ENCODE assay signal across 9 cellular contexts in genomic region chr1:182301467-182302198, GRCh38.
DNase-seq lines count a peak whose midpoint lies in the region; ATAC-seq and TF ChIP-seq lines count a peak whose summit lies in the region.
"Had no signal": no experiment of that assay in that cellular context is flagged by ENCODE, and none has a peak within 500 bp of the region (broad histone marks: within the 10 kb centered on the region; RNA-seq: fewer than 3 reads in every experiment).

No MANE protein-coding gene starts in this region.

- H3K4me1 ChIP-seq in CD8-positive, alpha-beta memory T cell (ENCODE audit: insufficient read depth, low read length): peaks cover 13% of the 10 kb centered on the region
- peaks cover 53% of the 10 kb centered on the region for H3K4me1 ChIP-seq in testis

- peaks cover 0 to 3% (median 0%) of the 10 kb centered on the region in 5 donors for H3K9me3 Mint-ChIP-seq in CD8-positive, alpha-beta memory T cell
- H3K9me3 Mint-ChIP-seq in activated T-helper 1 cell treated with anti-CD3 and anti-CD28 coated beads, Interleukin-12 subunit alpha, Interleukin-12 subunit beta, Interleukin-2, Interleukin-4 antibody, amounts not matched to agents 30 ng/mL and 10 ng/mL and 1 ng/mL, durations not matched to agents 14 hours and 24 hours and 36 hours: no peaks in the 10 kb centered on the region
- H3K9me3 Mint-ChIP-seq: activated naive CD8-positive, alpha-beta T cell treated with anti-CD3 and anti-CD28 coated beads, Interleukin-2, amount 10 ng/mL, durations not matched to agents 7 days and 5 days had no signal

- no peaks in the 10 kb centered on the region for H3K27me3 ChIP-seq in CD8-positive, alpha-beta memory T cell (ENCODE audit: insufficient read depth, low read length, poor library complexity, severe bottlenecking)
- H3K27me3 ChIP-seq in HL-60 (ENCODE audit: insufficient read depth, poor library complexity, severe bottlenecking): no peaks in the 10 kb centered on the region
- H3K27me3 ChIP-seq in testis: no peaks in the 10 kb centered on the region

- TF ChIP-seq CTCF in HL-60 (IDR thresholded peaks at IDR 0.05; ENCODE audit: insufficient read depth, low read length): no peak
- TF ChIP-seq CTCF in testis (IDR thresholded peaks at IDR 0.05): no peak

- POLR2A ChIA-PET in CD8-positive, alpha-beta memory T cell (lab: Charles Lee): no interaction called here

- CTCF ChIA-PET in CD8-positive, alpha-beta memory T cell (lab: Charles Lee): no interaction called here

- H3K27me3 Mint-ChIP-seq in CD8-positive, alpha-beta memory T cell: no peaks in the 10 kb centered on the region
- H3K27me3 Mint-ChIP-seq in activated T-helper 1 cell treated with anti-CD3 and anti-CD28 coated beads, Interleukin-12 subunit alpha, Interleukin-12 subunit beta, Interleukin-2, Interleukin-4 antibody, amounts not matched to agents 30 ng/mL and 10 ng/mL and 1 ng/mL, durations not matched to agents 14 hours and 24 hours and 36 hours (ENCODE audit: insufficient read depth): no peaks in the 10 kb centered on the region
- H3K27me3 Mint-ChIP-seq: activated naive CD8-positive, alpha-beta T cell treated with anti-CD3 and anti-CD28 coated beads, Interleukin-2, amount 10 ng/mL, durations not matched to agents 7 days and 5 days had no signal

- no peaks in the 10 kb centered on the region for H3K36me3 ChIP-seq in CD8-positive, alpha-beta memory T cell (ENCODE audit: insufficient read depth, low read length)
- no peaks in the 10 kb centered on the region for H3K36me3 ChIP-seq in testis (ENCODE audit: low read depth, missing control alignments)

- intact Hi-C loops in activated T-helper 1 cell treated with anti-CD3 and anti-CD28 coated beads, Interleukin-12 subunit alpha, Interleukin-12 subunit beta, Interleukin-2, Interleukin-4 antibody, amounts not matched to agents 30 ng/mL and 10 ng/mL and 1 ng/mL, durations not matched to agents 14 hours and 24 hours and 36 hours (cut with micrococcal nuclease): loop anchor here (1.0 to 5.0 kb wide), 6 partner anchors 42 to 1861 kb away; no protein-coding TSS in a partner anchor
- intact Hi-C loops in left ventricle myocardium superior (cut with micrococcal nuclease): loop anchor here (10.0 kb wide), 1 partner anchor 157 kb away; no protein-coding TSS in a partner anchor
- intact Hi-C loops in testis (cut with DNase I; ENCODE audit: low total_unique reads): no loop called here

- no peak for DNase-seq in CD8-positive, alpha-beta memory T cell
- DNase-seq in HL-60 (ENCODE audit: low read depth in 1 of 2, low spot score in 1 of 2) (peak; percentile 31 to 62), left ventricle myocardium superior (peak; percentile 68), testis (peak; percentile 82)
- DNase-seq in activated T-helper 1 cell treated with anti-CD3 and anti-CD28 coated beads, Interleukin-12 subunit alpha, Interleukin-12 subunit beta, Interleukin-2, Interleukin-4 antibody, amounts not matched to agents 30 ng/mL and 10 ng/mL and 1 ng/mL, durations not matched to agents 14 hours and 24 hours and 36 hours (ENCODE audit: low spot score): peak; percentile 9
- no peak for DNase-seq in activated CD4-positive, CD25-positive, alpha-beta regulatory T cell treated with anti-CD3 and anti-CD28 coated beads, Interleukin-2, amount 50 U/mL, for 72 hours
- DNase-seq: activated naive CD8-positive, alpha-beta T cell treated with anti-CD3 and anti-CD28 coated beads, Interleukin-2, amount 10 ng/mL, durations not matched to agents 7 days and 5 days had no signal

- H3K9me3 ChIP-seq in CD8-positive, alpha-beta memory T cell (ENCODE audit: low read length): no peaks in the 10 kb centered on the region
- H3K9me3 ChIP-seq in testis: no peaks in the 10 kb centered on the region

- ATAC-seq in left ventricle myocardium superior (peak; percentile 82), GM18517 (IDR thresholded peaks at IDR 0.05; ENCODE audit: unreplicated experiment) (no peak), GM18519 (IDR thresholded peaks at IDR 0.05; ENCODE audit: low FRiP score, unreplicated experiment) (no peak)

- no peak overlapping the region for H3K4me3 ChIP-seq in CD8-positive, alpha-beta memory T cell (ENCODE audit: low read length)
- H3K4me3 ChIP-seq in HL-60 (replicated peaks; ENCODE audit: insufficient read depth, low read length) (no peak overlapping the region), testis (no peak overlapping the region)

- H3K36me3 Mint-ChIP-seq in CD8-positive, alpha-beta memory T cell: no peaks in the 10 kb centered on the region
- H3K36me3 Mint-ChIP-seq in activated T-helper 1 cell treated with anti-CD3 and anti-CD28 coated beads, Interleukin-12 subunit alpha, Interleukin-12 subunit beta, Interleukin-2, Interleukin-4 antibody, amounts not matched to agents 30 ng/mL and 10 ng/mL and 1 ng/mL, durations not matched to agents 14 hours and 24 hours and 36 hours (ENCODE audit: low read depth): no peaks in the 10 kb centered on the region
- H3K36me3 Mint-ChIP-seq: activated naive CD8-positive, alpha-beta T cell treated with anti-CD3 and anti-CD28 coated beads, Interleukin-2, amount 10 ng/mL, durations not matched to agents 7 days and 5 days had no signal

- 52 to 86% methylated on average over 9 of the region's 9 CpGs for WGBS in testis, 2 donors

- no peak overlapping the region for H3K4me3 Mint-ChIP-seq in CD8-positive, alpha-beta memory T cell
- H3K4me3 Mint-ChIP-seq in activated T-helper 1 cell treated with anti-CD3 and anti-CD28 coated beads, Interleukin-12 subunit alpha, Interleukin-12 subunit beta, Interleukin-2, Interleukin-4 antibody, amounts not matched to agents 30 ng/mL and 10 ng/mL and 1 ng/mL, durations not matched to agents 14 hours and 24 hours and 36 hours: peak overlapping the region; percentile 37
- H3K4me3 Mint-ChIP-seq: activated naive CD8-positive, alpha-beta T cell treated with anti-CD3 and anti-CD28 coated beads, Interleukin-2, amount 10 ng/mL, durations not matched to agents 7 days and 5 days had no signal

- TF ChIP-seq POLR2A in testis (IDR thresholded peaks at IDR 0.05): peak; percentile 6

- peak overlapping the region; percentile 36 for H3K27ac ChIP-seq in CD8-positive, alpha-beta memory T cell (ENCODE audit: low read depth, low read length)
- H3K27ac ChIP-seq in HL-60 (replicated peaks): peak overlapping the region; percentile 74
- peak overlapping the region; percentile 63 to 71 for H3K27ac ChIP-seq in testis

- peak overlapping the region in 5 of 8 donors; percentile 24 to 61 (median 38) for H3K27ac Mint-ChIP-seq in CD8-positive, alpha-beta memory T cell
- peak overlapping the region; percentile 88 for H3K27ac Mint-ChIP-seq in activated T-helper 1 cell treated with anti-CD3 and anti-CD28 coated beads, Interleukin-12 subunit alpha, Interleukin-12 subunit beta, Interleukin-2, Interleukin-4 antibody, amounts not matched to agents 30 ng/mL and 10 ng/mL and 1 ng/mL, durations not matched to agents 14 hours and 24 hours and 36 hours
- H3K27ac Mint-ChIP-seq: activated naive CD8-positive, alpha-beta T cell treated with anti-CD3 and anti-CD28 coated beads, Interleukin-2, amount 10 ng/mL, durations not matched to agents 7 days and 5 days had no signal

- peaks cover 4 to 9% (median 5%) of the 10 kb centered on the region in 3 donors for H3K4me1 Mint-ChIP-seq in CD8-positive, alpha-beta memory T cell
- peaks cover 51% of the 10 kb centered on the region for H3K4me1 Mint-ChIP-seq in activated T-helper 1 cell treated with anti-CD3 and anti-CD28 coated beads, Interleukin-12 subunit alpha, Interleukin-12 subunit beta, Interleukin-2, Interleukin-4 antibody, amounts not matched to agents 30 ng/mL and 10 ng/mL and 1 ng/mL, durations not matched to agents 14 hours and 24 hours and 36 hours (ENCODE audit: low read depth)

Comparison
In these comparisons a context has a peak if more than half of its experiments do, and no peak if none do; other contexts are left out.
1. DNase-seq: peak in HL-60 (2 of 2), activated T-helper 1 cell treated with anti-CD3 and anti-CD28 coated beads, Interleukin-12 subunit alpha, Interleukin-12 subunit beta, Interleukin-2, Interleukin-4 antibody, amounts not matched to agents 30 ng/mL and 10 ng/mL and 1 ng/mL, durations not matched to agents 14 hours and 24 hours and 36 hours (single experiment), left ventricle myocardium superior (single experiment) and testis (single experiment); none in CD8-positive, alpha-beta memory T cell (0 of 5) and activated CD4-positive, CD25-positive, alpha-beta regulatory T cell treated with anti-CD3 and anti-CD28 coated beads, Interleukin-2, amount 50 U/mL, for 72 hours (single experiment).
2. Peak in every context shown above with its lines, with median percentiles within 50 percentile points of each other: H3K27ac ChIP-seq.